9 cellular contexts compared by ENCODE assay signal in genomic region chr18:50307400-50307737, GRCh38. TPM values are rescaled to one million over a fixed set of nuclear protein-coding genes. Genes with fewer than 3 reads are reported as not detected.
DNase-seq lines count a peak whose midpoint lies in the region; ATAC-seq, FAIRE-seq and TF ChIP-seq lines count a peak whose summit lies in the region.
"Had no signal": no experiment of that assay in that cellular context is flagged by ENCODE, and none has a peak within 500 bp of the region (broad histone marks: within the 10 kb centered on the region; RNA-seq: fewer than 3 reads in every experiment).

No MANE protein-coding gene starts in this region.

- H3K9me3 ChIP-seq in astrocyte (ENCODE audit: insufficient read depth, low read depth, low read length) (no peaks in the 10 kb centered on the region), right lobe of liver (peaks cover 0 to 2% (median 0%) of the 10 kb centered on the region in 4 donors), upper lobe of left lung (peaks cover 0 to 5% (median 0%) of the 10 kb centered on the region in 4 donors)

- no peak overlapping the region for H3K27ac ChIP-seq in astrocyte (ENCODE audit: low read depth, low read length)
- no peak overlapping the region for H3K27ac ChIP-seq in right lobe of liver
- H3K27ac ChIP-seq in upper lobe of left lung, result peak overlapping the region in 3 of 4 donors; percentile 11 to 30 (median 18)
- no peak overlapping the region for H3K27ac ChIP-seq in foreskin keratinocyte

- no peak overlapping the region for H3K27ac Mint-ChIP-seq in activated naive CD4-positive, alpha-beta T cell treated with anti-CD3 and anti-CD28 coated beads for 36 hours
- H3K27ac Mint-ChIP-seq in astrocyte (ENCODE audit: unreplicated experiment), result peak overlapping the region; percentile 9

- H2AFZ ChIP-seq in astrocyte (ENCODE audit: low read depth, low read length), result peak overlapping the region; percentile 79

- TF ChIP-seq POLR2A in right lobe of liver (IDR thresholded peaks at IDR 0.05) (no peak), upper lobe of left lung (IDR thresholded peaks at IDR 0.05) (no peak)

- H4K20me1 ChIP-seq in astrocyte (ENCODE audit: insufficient read depth, low read length), result no peaks in the 10 kb centered on the region

- WGBS in right lobe of liver (ENCODE audit: insufficient coverage, low coverage, low lambda C conversion rate, missing lambda C conversion rate), result 7% methylated on average over 3 of the region's 8 CpGs
- 1% methylated on average over 8 of the region's 8 CpGs; no CpG with 5 or more reads in 1 of the 2 donors for WGBS in upper lobe of left lung, 2 donors

- H3K4me2 ChIP-seq in astrocyte (ENCODE audit: low read length), result peak overlapping the region; percentile 84

- H3K9ac ChIP-seq in astrocyte (ENCODE audit: low read length), result no peak overlapping the region

- H3K27me3 Mint-ChIP-seq in activated naive CD4-positive, alpha-beta T cell treated with anti-CD3 and anti-CD28 coated beads for 36 hours (ENCODE audit: low read depth), result peaks cover 11% of the 10 kb centered on the region
- peaks cover 22% of the 10 kb centered on the region for H3K27me3 Mint-ChIP-seq in astrocyte (ENCODE audit: low read depth, unreplicated experiment)

- H3K9me3 Mint-ChIP-seq in activated naive CD4-positive, alpha-beta T cell treated with anti-CD3 and anti-CD28 coated beads for 36 hours, result peaks cover 3% of the 10 kb centered on the region
- H3K9me3 Mint-ChIP-seq in astrocyte (ENCODE audit: unreplicated experiment), result peaks cover 6% of the 10 kb centered on the region

- no peak for FAIRE-seq in astrocyte (lab: Jason Lieb, UNC)

- peak overlapping the region; percentile 85 for H3K4me3 Mint-ChIP-seq in activated naive CD4-positive, alpha-beta T cell treated with anti-CD3 and anti-CD28 coated beads for 36 hours
- peak overlapping the region; percentile 85 for H3K4me3 Mint-ChIP-seq in astrocyte (ENCODE audit: unreplicated experiment)

- H3K27me3 ChIP-seq in astrocyte (ENCODE audit: insufficient read depth, low read length) (peaks cover 7% of the 10 kb centered on the region), right lobe of liver (no peaks in the 10 kb centered on the region), upper lobe of left lung (no peaks in the 10 kb centered on the region), foreskin keratinocyte (peaks cover 9% of the 10 kb centered on the region)

- no peak for DNase-seq in activated naive CD4-positive, alpha-beta T cell treated with anti-CD3 and anti-CD28 coated beads for 36 hours
- no peak for DNase-seq in activated naive CD4-positive, alpha-beta T cell treated with Interleukin-2 at 50 U/mL for 16 hours
- DNase-seq in astrocyte (ENCODE audit: low read depth) (no peak), right lobe of liver (no peak), upper lobe of left lung (no peak), mesenteric fat pad (ENCODE audit: low spot score) (no peak), foreskin keratinocyte (no peak)

- CTCF ChIA-PET in activated naive CD4-positive, alpha-beta T cell treated with anti-CD3 and anti-CD28 coated beads for 36 hours (lab: Charles Lee), result interaction anchor here (1.1 kb wide), 1 partner anchor 50 kb away, joined by 4 read pairs; no protein-coding TSS in a partner anchor

- H3K79me2 ChIP-seq in astrocyte (ENCODE audit: insufficient read depth, low read length), result no peaks in the 10 kb centered on the region

- no peak for TF ChIP-seq CTCF in astrocyte (IDR thresholded peaks at IDR 0.05; ENCODE audit: insufficient read depth, low read depth, low read length)
- no peak for TF ChIP-seq CTCF in right lobe of liver (IDR thresholded peaks at IDR 0.05)
- TF ChIP-seq CTCF in upper lobe of left lung (IDR thresholded peaks at IDR 0.05), result no peak
- no peak for TF ChIP-seq CTCF in foreskin keratinocyte (conservative IDR thresholded peaks at IDR 0.05)

- ATAC-seq in right lobe of liver (no peak), upper lobe of left lung (ENCODE audit: low FRiP score in 2 of 2) (no peak), foreskin keratinocyte (no peak), GM19452 (IDR thresholded peaks at IDR 0.05; ENCODE audit: unreplicated experiment) (no peak)

- H3K36me3 ChIP-seq in astrocyte (ENCODE audit: insufficient read depth, low read length), result no peaks in the 10 kb centered on the region
- H3K36me3 ChIP-seq in right lobe of liver, result no peaks in the 10 kb centered on the region
- no peaks in the 10 kb centered on the region for H3K36me3 ChIP-seq in upper lobe of left lung

- TF ChIP-seq EP300 in upper lobe of left lung (IDR thresholded peaks at IDR 0.05), result no peak

- H3K36me3 Mint-ChIP-seq in activated naive CD4-positive, alpha-beta T cell treated with anti-CD3 and anti-CD28 coated beads for 36 hours (ENCODE audit: low read depth), result no peaks in the 10 kb centered on the region
- H3K36me3 Mint-ChIP-seq in astrocyte (ENCODE audit: low read depth, unreplicated experiment), result no peaks in the 10 kb centered on the region

- peaks cover 10% of the 10 kb centered on the region for H3K4me1 Mint-ChIP-seq in activated naive CD4-positive, alpha-beta T cell treated with anti-CD3 and anti-CD28 coated beads for 36 hours (ENCODE audit: low read depth)
- H3K4me1 Mint-ChIP-seq in astrocyte (ENCODE audit: low read depth, unreplicated experiment), result peaks cover 5% of the 10 kb centered on the region

- intact Hi-C loops in activated naive CD4-positive, alpha-beta T cell treated with anti-CD3 and anti-CD28 coated beads for 36 hours (cut with micrococcal nuclease), result loop anchor here (1.0 to 5.0 kb wide), 5 partner anchors 9 to 67 kb away; partner anchors contain the start of genes CXXC1 and MBD1
- intact Hi-C loops in right lobe of liver (cut with DNase I), result no loop called here

- peak overlapping the region; percentile 60 for H3K4me3 ChIP-seq in astrocyte (ENCODE audit: insufficient read depth, low read depth, low read length)
- peak overlapping the region; percentile 14 to 44 (median 42) for H3K4me3 ChIP-seq in right lobe of liver
- peak overlapping the region; percentile 31 to 51 (median 40) for H3K4me3 ChIP-seq in upper lobe of left lung

- H3K4me1 ChIP-seq in astrocyte (ENCODE audit: insufficient read depth, low read length) (peaks cover 5% of the 10 kb centered on the region), right lobe of liver (peaks cover 0 to 14% (median 0%) of the 10 kb centered on the region in 4 donors), upper lobe of left lung (peaks cover 0 to 20% (median 10%) of the 10 kb centered on the region in 4 donors), foreskin keratinocyte (peaks cover 3% of the 10 kb centered on the region)

RNA-seq across cellular contexts. Expression of gene CXXC1, which starts 19.9 kb away (rescaled TPM):
- total RNA-seq in activated naive CD4-positive, alpha-beta T cell treated with anti-CD3 and anti-CD28 coated beads for 36 hours, result 10 to 100 TPM; 71.5 to 75.3 TPM
- total RNA-seq in astrocyte (46.3 and 50.6 TPM in 2 replicates), right lobe of liver (10 to 100 TPM; 16.4 to 34.9 (median 26.1) TPM), upper lobe of left lung (100 to 1,000 TPM in 1 of 6 donors, 10 to 100 TPM in 5; 49.6 to 247 (median 85.4) TPM), mesenteric fat pad (42.5 TPM), foreskin keratinocyte (51.3 and 56.8 TPM in 2 replicates)
- polyA plus RNA-seq in foreskin keratinocyte, result 51.8 and 58.3 TPM in 2 replicates

RNA-seq across cellular contexts. Expression of gene MBD1, which starts 26.0 kb away (rescaled TPM):
- total RNA-seq in activated naive CD4-positive, alpha-beta T cell treated with anti-CD3 and anti-CD28 coated beads for 36 hours, result 10 to 100 TPM; 66.4 to 69.0 TPM
- total RNA-seq in astrocyte (62.8 and 74.4 TPM in 2 replicates), right lobe of liver (10 to 100 TPM; 29.7 to 32.4 (median 30.7) TPM), upper lobe of left lung (100 to 1,000 TPM in 1 of 6 donors, 10 to 100 TPM in 5; 57.6 to 150 (median 72.9) TPM), mesenteric fat pad (55.2 TPM), foreskin keratinocyte (78.5 and 86.2 TPM in 2 replicates)
- 44.9 and 46.4 TPM in 2 replicates for polyA plus RNA-seq in foreskin keratinocyte

RNA-seq across cellular contexts. Expression of gene CFAP53, which starts 41.1 kb away (rescaled TPM):
- total RNA-seq in activated naive CD4-positive, alpha-beta T cell treated with anti-CD3 and anti-CD28 coated beads for 36 hours, result under 1 TPM; 0.40 to 0.43 TPM
- total RNA-seq in astrocyte, result 0.46 and 0.68 TPM in 2 replicates
- under 1 TPM in 3 of 6 experiments, not detected in 3; 0.13 to 0.17 (median 0.14) TPM for total RNA-seq in right lobe of liver
- 10 to 100 TPM in 1 of 6 donors, 1 to 10 TPM in 4, under 1 TPM in 1; 0.34 to 13.6 (median 2.0) TPM for total RNA-seq in upper lobe of left lung
- 0.16 TPM for total RNA-seq in mesenteric fat pad
- 0.34 and 0.46 TPM in 2 replicates for total RNA-seq in foreskin keratinocyte
- polyA plus RNA-seq in foreskin keratinocyte, result 0.40 and 0.41 TPM in 2 replicates
- total RNA-seq: LHCN-M2 had no signal

Comparison
In these comparisons a context has a peak if more than half of its experiments do, and no peak if none do; other contexts are left out.
1. H3K27ac ChIP-seq: peak in upper lobe of left lung (3 of 4); none in astrocyte (single experiment), right lobe of liver (0 of 3) and foreskin keratinocyte (single experiment).
2. Peak in every context shown above with its lines, with median percentiles within 50 percentile points of each other: H3K4me3 ChIP-seq.